In the genomic region with DNA sequence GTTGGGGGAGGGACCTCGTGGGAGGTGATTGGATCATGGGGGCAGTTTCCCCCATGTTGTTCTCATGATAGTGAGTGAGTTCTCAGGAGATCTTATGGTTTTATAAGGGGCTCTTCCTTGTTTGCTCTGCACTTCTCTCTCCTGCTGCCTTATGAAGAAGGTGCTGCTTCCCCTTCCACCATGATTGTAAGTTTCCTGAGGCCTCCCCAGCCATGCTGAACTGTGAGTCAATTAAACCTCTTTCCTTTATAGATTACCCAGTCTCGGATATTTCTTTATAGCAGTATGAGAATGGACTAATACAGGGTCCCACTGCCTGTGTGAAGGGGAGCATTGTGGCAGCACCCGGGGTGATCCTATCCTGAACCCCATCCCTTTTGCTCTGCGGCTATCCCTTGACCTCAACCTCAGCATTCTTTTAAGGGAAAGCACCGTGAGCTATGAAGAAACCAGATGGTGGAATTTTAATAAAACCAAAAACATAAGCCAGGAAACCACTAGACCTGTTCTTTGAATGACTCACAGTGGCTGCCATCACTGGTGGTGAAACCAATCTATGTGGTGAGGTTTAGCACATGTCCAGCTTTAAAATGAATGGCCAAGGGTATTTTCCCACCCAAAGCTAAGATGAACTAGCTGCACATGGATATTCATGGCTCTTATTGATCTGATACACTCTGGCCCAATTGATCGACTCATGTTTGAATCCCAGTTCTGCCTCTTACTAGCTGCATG, we compare ENCODE assay signal across 8 cellular contexts.
DNase-seq lines count a peak whose midpoint lies in the region; ATAC-seq and TF ChIP-seq lines count a peak whose summit lies in the region.

No MANE protein-coding gene starts in this region.

- H3K9me3 ChIP-seq in gastroesophageal sphincter: no peaks in the 10 kb centered on the region
- H3K9me3 ChIP-seq in gastrocnemius medialis: no peaks in the 10 kb centered on the region

- H3K27ac ChIP-seq in gastroesophageal sphincter (no peak overlapping the region), gastrocnemius medialis (no peak overlapping the region)

- intact Hi-C loops in gastrocnemius medialis (cut with DNase I; ENCODE audit: low total_unique reads): no loop called here

- H3K4me1 ChIP-seq in gastroesophageal sphincter: peaks cover 0 to 21% (median 5%) of the 10 kb centered on the region in 3 donors
- peaks cover 7 to 13% of the 10 kb centered on the region in 2 donors for H3K4me1 ChIP-seq in gastrocnemius medialis

- H3K4me3 ChIP-seq in gastroesophageal sphincter: no peak overlapping the region
- no peak overlapping the region for H3K4me3 ChIP-seq in gastrocnemius medialis

- in situ Hi-C loops in GM13977 (cut with MboI; ENCODE audit: low pct_unique_long_range_greater_than_20kb, low sequenced_read_pairs, unreplicated experiment) (no loop called here), gastrocnemius medialis (cut with MboI; ENCODE audit: low sequenced_read_pairs in 4 of 4) (no loop called here)

- no peaks in the 10 kb centered on the region for H3K27me3 ChIP-seq in gastroesophageal sphincter
- H3K27me3 ChIP-seq in gastrocnemius medialis: no peaks in the 10 kb centered on the region

- DNase-seq in GM13977 (ENCODE audit: low spot score) (peak; percentile 36), HS-27A (ENCODE audit: low read depth) (peak; percentile 40), fibroblast of peridontal ligament (ENCODE audit: extremely low read depth) (peak; percentile 91), gastrocnemius medialis (no peak), UCSD-AML1 (lab: John Stamatoyannopoulos, UW; ENCODE audit: unreplicated experiment) (no peak), NOMO-1 treated with DMSO at 0.1 percent for 48 hours (lab: John Stamatoyannopoulos, UW; ENCODE audit: unreplicated experiment) (no peak)

- TF ChIP-seq CTCF in GM13977 (IDR thresholded peaks at IDR 0.05; ENCODE audit: extremely low read depth, insufficient read depth, missing control alignments) (no peak), gastroesophageal sphincter (IDR thresholded peaks at IDR 0.05) (no peak), gastrocnemius medialis (IDR thresholded peaks at IDR 0.05 in 4 of 5, conservative IDR thresholded peaks at IDR 0.05 in 1 of 5) (no peak)

- no peaks in the 10 kb centered on the region for H3K36me3 ChIP-seq in gastroesophageal sphincter
- no peaks in the 10 kb centered on the region for H3K36me3 ChIP-seq in gastrocnemius medialis

- no peak for TF ChIP-seq EP300 in gastroesophageal sphincter (IDR thresholded peaks at IDR 0.05)

- 66 to 88% methylated on average over 2 to 4 of the region's 6 CpGs for WGBS in gastroesophageal sphincter (ENCODE audit: low coverage in 1 of 2), 2 donors

- ATAC-seq in GM21717 (IDR thresholded peaks at IDR 0.05; ENCODE audit: unreplicated experiment) (peak; percentile 76), gastroesophageal sphincter (no peak), gastrocnemius medialis (no peak)

- TF ChIP-seq POLR2A in gastroesophageal sphincter (IDR thresholded peaks at IDR 0.05) (no peak), gastrocnemius medialis (IDR thresholded peaks at IDR 0.05) (no peak)

Comparison
In these comparisons a context has a peak if more than half of its experiments do, and no peak if none do; other contexts are left out.
1. DNase-seq: peak in GM13977 (single experiment), HS-27A (single experiment) and fibroblast of peridontal ligament (single experiment); none in gastrocnemius medialis (0 of 2), UCSD-AML1 (single experiment) and NOMO-1 treated with DMSO at 0.1 percent for 48 hours (single experiment).